Comparison of ENCODE assay signal across 11 cellular contexts in genomic region chr22:42747701-42748513, GRCh38. TPM values are rescaled to one million over a fixed set of nuclear protein-coding genes. Genes with fewer than 3 reads are reported as not detected.
DNase-seq lines count a peak whose midpoint lies in the region; ATAC-seq and TF ChIP-seq lines count a peak whose summit lies in the region.
"Had no signal": no experiment of that assay in that cellular context is flagged by ENCODE, and none has a peak within 500 bp of the region (broad histone marks: within the 10 kb centered on the region; RNA-seq: fewer than 3 reads in every experiment).

No MANE protein-coding gene starts in this region.

- DNase-seq in AG08396 (ENCODE audit: low spot score) = peak; percentile 73
- peak; percentile 34 for DNase-seq in NAMALWA (ENCODE audit: low spot score)
- DNase-seq in dermis blood vessel endothelial cell = peak; percentile 73
- no peak for DNase-seq in mesothelial cell of epicardium (ENCODE audit: low spot score in 2 of 2, unreplicated experiment in 2 of 2)
- no peak for DNase-seq in NCI-H524 treated with DMSO at 0.1 percent for 48 hours (lab: John Stamatoyannopoulos, UW)
- DNase-seq: Caco-2; central memory CD4-positive, alpha-beta T cell had no signal

- no peak overlapping the region for H3K4me3 Mint-ChIP-seq in mesothelial cell of epicardium
- H3K4me3 Mint-ChIP-seq: stimulated activated naive CD8-positive, alpha-beta T cell treated with anti-CD3 and anti-CD28 coated beads, Interleukin-15, Interleukin-2, amounts not matched to agents 100 ng/mL and 50 ng/mL, for 24 hours had no signal

- no peaks in the 10 kb centered on the region for H3K9me3 Mint-ChIP-seq in mesothelial cell of epicardium
- H3K9me3 Mint-ChIP-seq: stimulated activated naive CD8-positive, alpha-beta T cell treated with anti-CD3 and anti-CD28 coated beads, Interleukin-15, Interleukin-2, amounts not matched to agents 100 ng/mL and 50 ng/mL, for 24 hours had no signal

- peaks cover 2% of the 10 kb centered on the region for H3K4me1 Mint-ChIP-seq in mesothelial cell of epicardium

- H3K36me3 Mint-ChIP-seq in mesothelial cell of epicardium = no peaks in the 10 kb centered on the region

- TF ChIP-seq CTCF in mesothelial cell of epicardium (IDR thresholded peaks at IDR 0.05; ENCODE audit: unreplicated experiment) = no peak

- ATAC-seq in HG03175 (IDR thresholded peaks at IDR 0.05; ENCODE audit: unreplicated experiment) (no peak), HG03460 (IDR thresholded peaks at IDR 0.05; ENCODE audit: unreplicated experiment) (no peak), GM21786 (IDR thresholded peaks at IDR 0.05; ENCODE audit: unreplicated experiment) (no peak)

- H3K27me3 Mint-ChIP-seq in mesothelial cell of epicardium (ENCODE audit: low read depth) = no peaks in the 10 kb centered on the region
- H3K27me3 Mint-ChIP-seq: stimulated activated naive CD8-positive, alpha-beta T cell treated with anti-CD3 and anti-CD28 coated beads, Interleukin-15, Interleukin-2, amounts not matched to agents 100 ng/mL and 50 ng/mL, for 24 hours had no signal

- peak overlapping the region; percentile 74 for H3K27ac Mint-ChIP-seq in mesothelial cell of epicardium
- H3K27ac Mint-ChIP-seq: stimulated activated naive CD8-positive, alpha-beta T cell treated with anti-CD3 and anti-CD28 coated beads, Interleukin-15, Interleukin-2, amounts not matched to agents 100 ng/mL and 50 ng/mL, for 24 hours had no signal

RNA-seq across cellular contexts. Expression of gene A4GALT, which starts 27.2 kb away (rescaled TPM):
- 52.5 and 60.2 TPM in 2 replicates for total RNA-seq in dermis blood vessel endothelial cell
- total RNA-seq in mesothelial cell of epicardium = 0.67 to 0.84 TPM (median 0.82 TPM) in 3 replicates

Comparison
In these comparisons a context has a peak if more than half of its experiments do, and no peak if none do; other contexts are left out.
1. DNase-seq: peak in AG08396 (single experiment), NAMALWA (single experiment) and dermis blood vessel endothelial cell (single experiment); none in mesothelial cell of epicardium (0 of 2) and NCI-H524 treated with DMSO at 0.1 percent for 48 hours (single experiment).
2. RNA of gene A4GALT, which starts 27.2 kb away (total RNA-seq): 52.5 to 60.2 TPM in dermis blood vessel endothelial cell; 0.67 to 0.84 TPM in mesothelial cell of epicardium; every median in the first group is over 10 times any median in the second.